ENCODE assay signal across 35 cellular contexts in the genomic region with DNA sequence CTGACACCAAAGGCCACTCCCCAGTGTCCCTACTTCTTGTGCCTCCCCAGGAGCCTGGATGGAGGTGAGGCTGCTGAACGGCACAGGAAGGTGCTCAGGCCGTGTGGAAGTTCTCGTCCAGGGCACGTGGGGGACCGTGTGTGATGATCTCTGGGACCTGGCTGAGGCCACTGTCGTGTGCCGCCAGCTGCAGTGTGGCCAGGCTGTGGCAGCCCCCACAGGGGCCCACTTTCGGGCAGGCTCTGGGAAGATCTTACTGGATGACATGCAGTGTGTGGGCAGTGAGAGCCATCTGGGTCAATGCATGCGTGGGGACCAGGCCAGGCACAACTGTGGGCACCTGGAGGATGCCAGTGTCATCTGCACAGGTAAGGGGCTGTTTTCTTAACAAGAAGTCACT. TPM values are rescaled to one million over a fixed set of nuclear protein-coding genes. Genes with fewer than 3 reads are reported as not detected.
"Had no signal": no experiment of that assay in that cellular context is flagged by ENCODE, and none has a peak within 500 bp of the region (broad histone marks: within the 10 kb centered on the region; RNA-seq: fewer than 3 reads in every experiment).

No MANE protein-coding gene starts in this region.

- H3K9me3 ChIP-seq: body of pancreas had no signal

- H3K36me3 ChIP-seq: brain microvascular endothelial cell, breast epithelium had no signal

- H3K27me3 ChIP-seq: body of pancreas, brain microvascular endothelial cell, breast epithelium had no signal

- ATAC-seq: activated CD8-positive, alpha-beta T cell treated with anti-CD3 and anti-CD28 coated beads for 36 hours; activated naive CD8-positive, alpha-beta T cell treated with anti-CD3 and anti-CD28 coated beads, Interleukin-2, amount 50 U/mL, for 24 hours; activated T-cell treated with anti-CD3 and anti-CD28 coated beads, Interleukin-2, amount 50 U/mL, for 4 hours; activated T-cell treated with anti-CD3 and anti-CD28 coated beads, Interleukin-2, amount 50 U/mL, for 72 hours; activated T-helper 17 cell treated with anti-CD3 and anti-CD28 coated beads, Interleukin-2, amount 50 U/mL, for 72 hours; body of pancreas had no signal

- H3K4me3 ChIP-seq: body of pancreas, breast epithelium had no signal

- DNase-seq: activated B cell treated with CpG ODN at 0.5 μM for 24 hours; activated CD4-positive, alpha-beta memory T cell treated with anti-CD3 and anti-CD28 coated beads for 36 hours; activated CD4-positive, alpha-beta T cell treated with anti-CD3 and anti-CD28 coated beads for 4 hours; activated CD4-positive, alpha-beta T cell treated with anti-CD3 and anti-CD28 coated beads, Interleukin-2, amount 10 ng/mL, durations not matched to agents 24 days and 14 days; activated CD4-positive, alpha-beta T cell treated with anti-CD3 and anti-CD28 coated beads, Interleukin-2, amount 50 U/mL, for 1 hour; activated CD4-positive, alpha-beta T cell treated with anti-CD3 and anti-CD28 coated beads, Interleukin-2, amount 50 U/mL, for 4 hours; activated CD4-positive, CD25-positive, alpha-beta regulatory T cell treated with anti-CD3 and anti-CD28 coated beads, Interleukin-2, amount 50 U/mL, for 72 hours; activated CD8-positive, alpha-beta memory T cell treated with anti-CD3 and anti-CD28 coated beads, Interleukin-2, amount 50 U/mL, for 4 hours; activated CD8-positive, alpha-beta T cell treated with anti-CD3 and anti-CD28 coated beads for 36 hours; activated effector memory CD4-positive, alpha-beta T cell treated with anti-CD3 and anti-CD28 coated beads, Interleukin-2, amount 50 U/mL, for 16 hours; activated gamma-delta T cell treated with Interleukin-2 at 50 U/mL for 16 hours; activated naive CD4-positive, alpha-beta T cell; activated naive CD4-positive, alpha-beta T cell treated with anti-CD3 and anti-CD28 coated beads, Interleukin-2, amount 10 ng/mL, durations not matched to agents 7 days and 5 days; activated naive CD8-positive, alpha-beta T cell treated with anti-CD3 and anti-CD28 coated beads, Interleukin-2, amount 10 ng/mL, durations not matched to agents 7 days and 5 days; activated naive CD8-positive, alpha-beta T cell treated with anti-CD3 and anti-CD28 coated beads, Interleukin-2, amount 50 U/mL, for 24 hours; activated T-cell treated with anti-CD3 and anti-CD28 coated beads for 4 hours; activated T-cell treated with anti-CD3 and anti-CD28 coated beads, Interleukin-2, amount 50 U/mL, for 1 hour; activated T-cell treated with anti-CD3 and anti-CD28 coated beads, Interleukin-2, amount 50 U/mL, for 4 hours; activated T-cell treated with anti-CD3 and anti-CD28 coated beads, Interleukin-2, amount 50 U/mL, for 72 hours; amygdala; anterior cingulate cortex; body of pancreas; brain microvascular endothelial cell; central memory CD4-positive, alpha-beta T cell; T-helper 1 cell; T-helper 2 cell; T-helper 9 cell had no signal

- H3K4me1 ChIP-seq: body of pancreas, breast epithelium had no signal

- H3K27ac ChIP-seq: body of pancreas, brain microvascular endothelial cell, breast epithelium, VCaP had no signal

RNA-seq across cellular contexts. Expression of gene C10orf120, which starts 57.0 kb away (rescaled TPM):
- total RNA-seq: activated B cell treated with CpG ODN at 0.5 μM for 24 hours; activated CD4-positive, alpha-beta memory T cell treated with anti-CD3 and anti-CD28 coated beads for 36 hours; activated CD4-positive, alpha-beta T cell treated with anti-CD3 and anti-CD28 coated beads, Interleukin-2, amount 10 ng/mL, durations not matched to agents 24 days and 14 days; activated CD8-positive, alpha-beta memory T cell treated with anti-CD3 and anti-CD28 coated beads for 36 hours; activated CD8-positive, alpha-beta T cell treated with anti-CD3 and anti-CD28 coated beads for 36 hours; activated naive CD8-positive, alpha-beta T cell treated with anti-CD3 and anti-CD28 coated beads, Interleukin-2, amount 10 ng/mL, durations not matched to agents 7 days and 5 days; activated T-cell treated with anti-CD3 and anti-CD28 coated beads, Interleukin-2, amount 50 U/mL, for 4 hours; activated T-cell treated with anti-CD3 and anti-CD28 coated beads, Interleukin-2, amount 50 U/mL, for 72 hours; activated T-helper 1 cell treated with anti-CD3 and anti-CD28 coated beads, Interleukin-12 subunit alpha, Interleukin-12 subunit beta, Interleukin-2, Interleukin-4 antibody, amounts not matched to agents 30 ng/mL and 10 ng/mL and 1 ng/mL, durations not matched to agents 14 hours and 24 hours and 36 hours; activated T-helper 17 cell treated with anti-CD3 and anti-CD28 coated beads, Interleukin-2, amount 50 U/mL, for 72 hours; astrocyte; body of pancreas; breast epithelium; cardiac septum; cerebellum had no signal
